In genomic region chr6:52566853-52567279, GRCh38 we compare ENCODE assay signal across 9 cellular contexts. TPM values are rescaled to one million over a fixed set of nuclear protein-coding genes. Genes with fewer than 3 reads are reported as not detected.
DNase-seq lines count a peak whose midpoint lies in the region; ATAC-seq and TF ChIP-seq lines count a peak whose summit lies in the region.
"Had no signal": no experiment of that assay in that cellular context is flagged by ENCODE, and none has a peak within 500 bp of the region (broad histone marks: within the 10 kb centered on the region; RNA-seq: fewer than 3 reads in every experiment).

No MANE protein-coding gene starts in this region.

- H3K4me1 ChIP-seq in ascending aorta (peaks cover 27 to 71% of the 10 kb centered on the region in 2 donors), heart right ventricle (peaks cover 15 to 100% (median 71%) of the 10 kb centered on the region in 9 donors), testis (peaks cover 34% of the 10 kb centered on the region)

- peak; percentile 99 for DNase-seq in HCEC 1CT
- DNase-seq in ascending aorta (ENCODE audit: low spot score in 2 of 2), result no peak
- DNase-seq in heart right ventricle, result no peak
- peak; percentile 96 for DNase-seq in stromal cell of bone marrow (ENCODE audit: low read depth)
- DNase-seq in NCI-H1436 treated with DMSO at 0.1 percent for 48 hours (lab: John Stamatoyannopoulos, UW), result no peak
- no peak for DNase-seq in testis
- DNase-seq in activated T-cell treated with anti-CD3 and anti-CD28 coated beads, Interleukin-2, amount 50 U/mL, for 1 hour, result no peak

- H3K27ac ChIP-seq in ascending aorta, result peak overlapping the region; percentile 99 to 100
- H3K27ac ChIP-seq in heart right ventricle, result peak overlapping the region in 7 of 10 donors; percentile 57 to 82 (median 72)
- H3K27ac ChIP-seq in testis, result no peak overlapping the region
- H3K27ac ChIP-seq: SK-N-MC had no signal

- H3K4me3 ChIP-seq in ascending aorta (no peak overlapping the region), heart right ventricle (no peak overlapping the region), testis (no peak overlapping the region)
- H3K4me3 ChIP-seq: SK-N-MC had no signal

- ATAC-seq in heart right ventricle (peak in 2 of 8 donors; percentile 55 to 80), HG03108 (IDR thresholded peaks at IDR 0.05; ENCODE audit: unreplicated experiment) (no peak)

- no peak for TF ChIP-seq POLR2A in testis (IDR thresholded peaks at IDR 0.05)

- H3K27me3 ChIP-seq in ascending aorta, result no peaks in the 10 kb centered on the region
- no peaks in the 10 kb centered on the region for H3K27me3 ChIP-seq in heart right ventricle
- H3K27me3 ChIP-seq in testis, result no peaks in the 10 kb centered on the region

- intact Hi-C loops in ascending aorta (cut with DNase I) (no loop called here), heart right ventricle (cut with DNase I) (loop anchor here in 1 of 10 donors (5.0 kb wide), 1 partner anchor 790 kb away; no protein-coding TSS in a partner anchor), testis (cut with DNase I; ENCODE audit: low total_unique reads) (no loop called here)

- H3K36me3 ChIP-seq in ascending aorta (no peaks in the 10 kb centered on the region), heart right ventricle (no peaks in the 10 kb centered on the region), testis (ENCODE audit: low read depth, missing control alignments) (no peaks in the 10 kb centered on the region)

- H3K9me3 ChIP-seq in ascending aorta (no peaks in the 10 kb centered on the region), heart right ventricle (no peaks in the 10 kb centered on the region), testis (no peaks in the 10 kb centered on the region)

- TF ChIP-seq CTCF in ascending aorta (IDR thresholded peaks at IDR 0.05) (no peak), heart right ventricle (IDR thresholded peaks at IDR 0.05) (no peak), testis (IDR thresholded peaks at IDR 0.05) (no peak)

- WGBS in heart right ventricle, 2 donors, result 70 to 74% methylated on average over 3 of the region's 3 CpGs
- WGBS in testis, 2 donors, result 71 to 74% methylated on average over 3 of the region's 3 CpGs

RNA-seq across cellular contexts. Expression of gene TRAM2, which starts 10.0 kb away (rescaled TPM):
- 32.6 TPM for total RNA-seq in ascending aorta
- total RNA-seq in heart right ventricle, result 10 to 100 TPM in 7 of 10 donors, 1 to 10 TPM in 3; 7.9 to 17.3 (median 11.0) TPM
- polyA plus RNA-seq in heart right ventricle, result 1 to 10 TPM; 5.0 to 7.2 TPM
- total RNA-seq in testis, result 10 to 100 TPM; 21.1 to 26.1 TPM
- polyA plus RNA-seq in testis (ENCODE audit: insufficient read depth, low read depth, low replicate concordance), result 34.7 TPM

Comparison
In these comparisons a context has a peak if more than half of its experiments do, and no peak if none do; other contexts are left out.
1. DNase-seq: peak in HCEC 1CT (single experiment) and stromal cell of bone marrow (single experiment); none in ascending aorta (0 of 2), heart right ventricle (0 of 2), NCI-H1436 treated with DMSO at 0.1 percent for 48 hours (single experiment), testis (single experiment) and activated T-cell treated with anti-CD3 and anti-CD28 coated beads, Interleukin-2, amount 50 U/mL, for 1 hour (single experiment).
2. H3K27ac ChIP-seq: peak in ascending aorta (2 of 2) and heart right ventricle (7 of 10); none in testis (0 of 2).